In genomic region chr15:30905821-30906220, GRCh38 we compare ENCODE assay signal across 13 cellular contexts. TPM values are rescaled to one million over a fixed set of nuclear protein-coding genes. Genes with fewer than 3 reads are reported as not detected.
DNase-seq lines count a peak whose midpoint lies in the region; ATAC-seq and TF ChIP-seq lines count a peak whose summit lies in the region.
"Had no signal": no experiment of that assay in that cellular context is flagged by ENCODE, and none has a peak within 500 bp of the region (broad histone marks: within the 10 kb centered on the region; RNA-seq: fewer than 3 reads in every experiment).

No MANE protein-coding gene starts in this region.

- H3K79me2 ChIP-seq in DND-41 (ENCODE audit: insufficient read depth, low read length) = peaks cover 19% of the 10 kb centered on the region

- no peak overlapping the region for H3K4me3 ChIP-seq in DND-41 (ENCODE audit: low read depth in 1 of 2, low read length in 2 of 2)
- no peak overlapping the region for H3K4me3 ChIP-seq in foreskin fibroblast (ENCODE audit: low read depth in 1 of 2, low read length in 2 of 2)
- H3K4me3 ChIP-seq: sigmoid colon had no signal

- TF ChIP-seq CTCF in DND-41 (IDR thresholded peaks at IDR 0.05; ENCODE audit: borderline replicate concordance, extremely low read depth, low read length, poor library complexity, severe bottlenecking) (no peak), foreskin fibroblast (IDR thresholded peaks at IDR 0.05; ENCODE audit: low read depth, low read length) (peak; percentile 26), osteocyte (IDR thresholded peaks at IDR 0.05) (no peak)

- no peak overlapping the region for H3K27ac ChIP-seq in DND-41 (ENCODE audit: low read length)
- H3K27ac ChIP-seq: sigmoid colon had no signal

- 0 out of 2 replicates have a peak overlapping the region, but pooled peaks have one; percentile 0 for H3K4me2 ChIP-seq in DND-41 (ENCODE audit: insufficient read depth, low read length)

- DNase-seq in DND-41 (no peak), SK-MEL-5 (ENCODE audit: low read depth, low spot score) (peak; percentile 80), foreskin fibroblast (peak in 1 of 2 donors; percentile 40), osteocyte (ENCODE audit: extremely low spot score, unreplicated experiment) (peak; percentile 19), COLO829 (ENCODE audit: low spot score) (no peak), LoVo (ENCODE audit: low spot score) (no peak), SW480 (ENCODE audit: low spot score) (no peak)
- no peak for DNase-seq in naive thymus-derived CD8-positive, alpha-beta T cell
- DNase-seq: activated CD8-positive, alpha-beta memory T cell treated with anti-CD3 and anti-CD28 coated beads, Interleukin-2, amount 10 ng/mL, durations not matched to agents 7 days and 5 days; effector CD8-positive, alpha-beta T cell; NCI-H146; SIG-M5; sigmoid colon had no signal

- peaks cover 52% of the 10 kb centered on the region for H3K36me3 ChIP-seq in DND-41 (ENCODE audit: insufficient read depth, low read length)

- no peak for ATAC-seq in DND-41 (ENCODE audit: insufficient read depth, low read depth)
- ATAC-seq in naive thymus-derived CD8-positive, alpha-beta T cell = no peak
- ATAC-seq: activated CD8-positive, alpha-beta memory T cell treated with anti-CD3 and anti-CD28 coated beads, Interleukin-2, amount 10 ng/mL, durations not matched to agents 7 days and 5 days had no signal

- H3K27me3 Mint-ChIP-seq in osteocyte (ENCODE audit: unreplicated experiment) = no peaks in the 10 kb centered on the region
- no peaks in the 10 kb centered on the region for H3K27me3 Mint-ChIP-seq in naive thymus-derived CD8-positive, alpha-beta T cell

- H3K9me3 ChIP-seq in DND-41 (ENCODE audit: insufficient read depth, low read length, severe bottlenecking) = no peaks in the 10 kb centered on the region
- H3K9me3 ChIP-seq: sigmoid colon had no signal

- H3K9me3 Mint-ChIP-seq in osteocyte (ENCODE audit: unreplicated experiment) = no peaks in the 10 kb centered on the region
- peaks cover 0 to 5% (median 0%) of the 10 kb centered on the region in 9 donors for H3K9me3 Mint-ChIP-seq in naive thymus-derived CD8-positive, alpha-beta T cell

- H3K9ac ChIP-seq in DND-41 (ENCODE audit: low read depth, low read length) = no peak overlapping the region

- H4K20me1 ChIP-seq in DND-41 (ENCODE audit: insufficient read depth, low read length) = no peaks in the 10 kb centered on the region

- peaks cover 18% of the 10 kb centered on the region for H3K4me1 Mint-ChIP-seq in osteocyte (ENCODE audit: unreplicated experiment)
- H3K4me1 Mint-ChIP-seq in naive thymus-derived CD8-positive, alpha-beta T cell = peaks cover 26 to 65% (median 54%) of the 10 kb centered on the region in 4 donors

- peaks cover 23% of the 10 kb centered on the region for H3K36me3 Mint-ChIP-seq in osteocyte (ENCODE audit: unreplicated experiment)
- H3K36me3 Mint-ChIP-seq in naive thymus-derived CD8-positive, alpha-beta T cell = peaks cover 5 to 41% (median 34%) of the 10 kb centered on the region in 3 donors

- in situ Hi-C loops in SK-MEL-5 (cut with HindIII; ENCODE audit: low pct_unique_long_range_greater_than_20kb, low sequenced_read_pairs) = no loop called here

- POLR2A ChIA-PET in naive thymus-derived CD8-positive, alpha-beta T cell (lab: Charles Lee) = no interaction called here

- no peak overlapping the region for H2AFZ ChIP-seq in DND-41 (ENCODE audit: low read depth, low read length)

- no peaks in the 10 kb centered on the region for H3K27me3 ChIP-seq in DND-41 (ENCODE audit: insufficient read depth, low read length, poor library complexity)
- H3K27me3 ChIP-seq: sigmoid colon had no signal

- H3K27ac Mint-ChIP-seq in osteocyte (ENCODE audit: unreplicated experiment) = no peak overlapping the region
- peak overlapping the region in 2 of 10 donors; percentile 4 to 17 for H3K27ac Mint-ChIP-seq in naive thymus-derived CD8-positive, alpha-beta T cell
- H3K27ac Mint-ChIP-seq: activated CD8-positive, alpha-beta memory T cell treated with anti-CD3 and anti-CD28 coated beads, Interleukin-2, amount 10 ng/mL, durations not matched to agents 7 days and 5 days had no signal

- no peak overlapping the region for H3K4me3 Mint-ChIP-seq in osteocyte (ENCODE audit: unreplicated experiment)
- H3K4me3 Mint-ChIP-seq in naive thymus-derived CD8-positive, alpha-beta T cell = peak overlapping the region in 3 of 10 donors; percentile 16 to 23 (median 22)

- peaks cover 39% of the 10 kb centered on the region for H3K4me1 ChIP-seq in DND-41 (ENCODE audit: insufficient read depth, low read length)

RNA-seq across cellular contexts. Expression of gene FAN1, which starts 2.1 kb away (rescaled TPM):
- total RNA-seq in SK-MEL-5 (2014; rRNA removed; shearing (Covaris generic)) = 13.5 and 13.8 TPM in 2 replicates
- polyA plus RNA-seq in SK-MEL-5 (2015; cell fraction: cytosol; rRNA removed) = 5.5 and 8.1 TPM in 2 replicates
- polyA plus RNA-seq in SK-MEL-5 (2015; cell fraction: nucleus; rRNA removed) = 176 and 192 TPM in 2 replicates
- 21.5 and 24.1 TPM in 2 replicates for total RNA-seq in osteocyte
- 10 to 100 TPM; 32.7 to 34.8 TPM for total RNA-seq in naive thymus-derived CD8-positive, alpha-beta T cell
- polyA plus RNA-seq in naive thymus-derived CD8-positive, alpha-beta T cell = 1 to 10 TPM; 7.4 to 10.0 (median 9.4) TPM

Comparison
In these comparisons a context has a peak if more than half of its experiments do, and no peak if none do; other contexts are left out.
1. DNase-seq: peak in SK-MEL-5 (single experiment) and osteocyte (single experiment); none in DND-41 (single experiment), COLO829 (single experiment), LoVo (single experiment), SW480 (single experiment) and naive thymus-derived CD8-positive, alpha-beta T cell (0 of 10).